Comparison of ENCODE assay signal across 21 cellular contexts in the genomic region with DNA sequence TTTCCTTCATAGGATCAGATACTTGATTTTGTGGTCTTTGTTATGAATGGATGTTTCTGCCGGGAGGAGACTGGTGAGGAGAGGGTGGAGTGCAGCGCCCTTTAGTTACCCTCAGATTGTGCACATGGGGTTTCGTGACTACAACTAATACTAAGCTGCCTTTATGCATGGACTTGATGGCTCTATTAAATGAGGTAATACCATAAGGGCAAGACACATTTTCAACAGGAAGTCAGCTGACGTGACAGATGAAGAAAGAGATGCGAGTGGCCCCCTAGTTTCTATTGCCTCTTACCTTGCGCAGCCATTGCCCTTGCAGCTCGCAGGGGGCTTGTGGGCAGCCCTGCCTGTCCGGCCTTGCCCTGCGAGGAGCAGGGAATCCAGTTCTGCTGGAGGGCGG.
"Had no signal": no experiment of that assay in that cellular context is flagged by ENCODE, and none has a peak within 500 bp of the region (broad histone marks: within the 10 kb centered on the region; RNA-seq: fewer than 3 reads in every experiment).

No MANE protein-coding gene starts in this region.

- ATAC-seq: esophagus mucosa; gastrocnemius medialis; psoas muscle; right lobe of liver; stimulated activated effector memory CD8-positive, alpha-beta T cell treated with anti-CD3 and anti-CD28 coated beads, Interleukin-12 subunit alpha, Interleukin-12 subunit beta, amount 100 ng/mL, for 72 hours had no signal

- H3K4me3 Mint-ChIP-seq: naive thymus-derived CD4-positive, alpha-beta T cell; stimulated activated effector memory CD8-positive, alpha-beta T cell treated with anti-CD3 and anti-CD28 coated beads, Interleukin-12 subunit alpha, Interleukin-12 subunit beta, amount 100 ng/mL, for 72 hours; stimulated activated naive CD8-positive, alpha-beta T cell treated with anti-CD3 and anti-CD28 coated beads, Interleukin-15, Interleukin-2, amounts not matched to agents 100 ng/mL and 50 ng/mL, for 24 hours had no signal

- H3K27me3 Mint-ChIP-seq: naive thymus-derived CD4-positive, alpha-beta T cell; stimulated activated naive CD8-positive, alpha-beta T cell treated with anti-CD3 and anti-CD28 coated beads, Interleukin-15, Interleukin-2, amounts not matched to agents 100 ng/mL and 50 ng/mL, for 24 hours had no signal

- H3K4me3 ChIP-seq: gastrocnemius medialis, heart right ventricle, psoas muscle, right lobe of liver, testis, tibial nerve, upper lobe of right lung, vagina had no signal

- H3K27me3 ChIP-seq: gastrocnemius medialis, heart right ventricle, neutrophil, right lobe of liver, testis, tibial nerve, upper lobe of right lung, vagina had no signal

- H3K36me3 ChIP-seq: gastrocnemius medialis, heart right ventricle, neutrophil, right lobe of liver, tibial nerve, upper lobe of right lung, vagina had no signal

- H3K9me3 Mint-ChIP-seq: naive thymus-derived CD4-positive, alpha-beta T cell; stimulated activated effector memory CD8-positive, alpha-beta T cell treated with anti-CD3 and anti-CD28 coated beads, Interleukin-12 subunit alpha, Interleukin-12 subunit beta, amount 100 ng/mL, for 72 hours; stimulated activated naive CD8-positive, alpha-beta T cell treated with anti-CD3 and anti-CD28 coated beads, Interleukin-15, Interleukin-2, amounts not matched to agents 100 ng/mL and 50 ng/mL, for 24 hours had no signal

- H3K36me3 Mint-ChIP-seq: naive thymus-derived CD4-positive, alpha-beta T cell; stimulated activated effector memory CD8-positive, alpha-beta T cell treated with anti-CD3 and anti-CD28 coated beads, Interleukin-12 subunit alpha, Interleukin-12 subunit beta, amount 100 ng/mL, for 72 hours had no signal

- H3K27ac Mint-ChIP-seq: naive thymus-derived CD4-positive, alpha-beta T cell; stimulated activated effector memory CD8-positive, alpha-beta T cell treated with anti-CD3 and anti-CD28 coated beads, Interleukin-12 subunit alpha, Interleukin-12 subunit beta, amount 100 ng/mL, for 72 hours; stimulated activated naive CD8-positive, alpha-beta T cell treated with anti-CD3 and anti-CD28 coated beads, Interleukin-15, Interleukin-2, amounts not matched to agents 100 ng/mL and 50 ng/mL, for 24 hours had no signal

- DNase-seq: effector CD8-positive, alpha-beta T cell; gastrocnemius medialis; heart right ventricle; hypothalamus; kidney glomerular epithelial cell; naive thymus-derived CD4-positive, alpha-beta T cell; psoas muscle; retina; right lobe of liver; stimulated activated CD4-positive, alpha-beta T cell treated with anti-CD3 and anti-CD28 coated beads, Interleukin-4, amount 100 ng/mL, for 1 hour; stimulated activated CD8-positive, alpha-beta memory T cell treated with anti-CD3 and anti-CD28 coated beads, Interleukin-4, amount 100 ng/mL, for 48 hours; testis; upper lobe of right lung had no signal

- FAIRE-seq: endometrium, islet of Langerhans had no signal
